30 cellular contexts compared by ENCODE assay signal in the genomic region with DNA sequence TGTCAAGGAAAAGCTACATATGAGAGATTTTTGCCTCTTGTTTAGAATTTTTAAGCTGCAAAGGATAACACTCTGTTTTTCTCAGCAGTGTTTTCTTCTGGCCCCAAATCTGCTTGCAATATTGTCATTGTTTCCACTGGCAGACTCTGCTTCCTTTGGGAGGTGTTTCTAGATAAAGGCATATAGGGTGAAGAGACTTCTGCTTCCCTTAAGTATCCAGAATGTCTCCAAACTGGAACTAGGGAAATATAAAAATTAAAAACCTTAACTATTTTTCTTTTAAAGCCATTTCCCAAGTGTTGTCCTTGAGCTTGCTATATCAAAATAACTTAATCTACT. TPM values are rescaled to one million over a fixed set of nuclear protein-coding genes. Genes with fewer than 3 reads are reported as not detected.
"Had no signal": no experiment of that assay in that cellular context is flagged by ENCODE, and none has a peak within 500 bp of the region (broad histone marks: within the 10 kb centered on the region; RNA-seq: fewer than 3 reads in every experiment).

No MANE protein-coding gene starts in this region.

- ATAC-seq: activated CD4-positive, alpha-beta T cell treated with anti-CD3 and anti-CD28 coated beads for 36 hours; SK-N-SH treated with all-trans-retinoic acid at 6 μM for 48 hours had no signal

- H3K36me3 Mint-ChIP-seq: activated naive CD4-positive, alpha-beta T cell treated with anti-CD3 and anti-CD28 coated beads, Interleukin-2, amount 10 ng/mL, durations not matched to agents 7 days and 5 days; activated naive CD8-positive, alpha-beta T cell treated with anti-CD3 and anti-CD28 coated beads for 36 hours had no signal

- H3K9me3 Mint-ChIP-seq: activated CD4-positive, alpha-beta memory T cell treated with anti-CD3 and anti-CD28 coated beads, Interleukin-2, amount 10 ng/mL, durations not matched to agents 7 days and 5 days; activated naive CD4-positive, alpha-beta T cell treated with anti-CD3 and anti-CD28 coated beads, Interleukin-2, amount 10 ng/mL, durations not matched to agents 7 days and 5 days; activated naive CD8-positive, alpha-beta T cell treated with anti-CD3 and anti-CD28 coated beads for 36 hours; activated T-helper 2 cell treated with anti-CD3 and anti-CD28 coated beads, Interferon-gamma antibody, Interleukin-2, Interleukin-4, amounts not matched to agents 10 μg/mL and 5 μg/mL and 100 μg/mL, durations not matched to agents 14 hours and 24 hours and 36 hours had no signal

- DNase-seq: activated CD4-positive, alpha-beta memory T cell treated with anti-CD3 and anti-CD28 coated beads, Interleukin-2, amount 10 ng/mL, durations not matched to agents 7 days and 5 days; activated CD4-positive, alpha-beta T cell treated with anti-CD3 and anti-CD28 coated beads for 36 hours; activated CD4-positive, alpha-beta T cell treated with anti-CD3 and anti-CD28 coated beads, Interleukin-2, amount 50 U/mL, for 1 hour; activated gamma-delta T cell treated with Interleukin-2 at 50 U/mL for 16 hours; activated naive CD4-positive, alpha-beta T cell treated with anti-CD3 and anti-CD28 coated beads, Interleukin-2, amount 10 ng/mL, durations not matched to agents 7 days and 5 days; activated naive CD8-positive, alpha-beta T cell treated with anti-CD3 and anti-CD28 coated beads for 36 hours; activated T-cell treated with anti-CD3 and anti-CD28 coated beads for 4 hours; activated T-cell treated with anti-CD3 and anti-CD28 coated beads, Interleukin-2, amount 50 U/mL, for 48 hours; MG63; MV-4-11; NCI-H1092 treated with DMSO at 0.1 percent for 48 hours; NCI-H1417 treated with DMSO at 0.1 percent for 48 hours; NCI-H1694; NCI-H2029; NCI-H2107; NCI-H2171 treated with DMSO at 0.1 percent for 48 hours; NCI-H345; NCI-H510A; NCI-H526 treated with DMSO at 0.1 percent for 48 hours; NCI-H82; SHP77; SW 1271; WERI-Rb-1 had no signal

- H3K9me3 ChIP-seq: MG63, SJSA1 had no signal

- H3K4me1 ChIP-seq: SJSA1 had no signal

- H3K27ac Mint-ChIP-seq: activated CD4-positive, alpha-beta memory T cell treated with anti-CD3 and anti-CD28 coated beads, Interleukin-2, amount 10 ng/mL, durations not matched to agents 7 days and 5 days; activated CD4-positive, alpha-beta T cell treated with anti-CD3 and anti-CD28 coated beads for 36 hours; activated naive CD4-positive, alpha-beta T cell treated with anti-CD3 and anti-CD28 coated beads, Interleukin-2, amount 10 ng/mL, durations not matched to agents 7 days and 5 days; activated naive CD8-positive, alpha-beta T cell treated with anti-CD3 and anti-CD28 coated beads for 36 hours; activated T-helper 2 cell treated with anti-CD3 and anti-CD28 coated beads, Interferon-gamma antibody, Interleukin-2, Interleukin-4, amounts not matched to agents 10 μg/mL and 5 μg/mL and 100 μg/mL, durations not matched to agents 14 hours and 24 hours and 36 hours had no signal

- H3K27me3 Mint-ChIP-seq: activated CD4-positive, alpha-beta memory T cell treated with anti-CD3 and anti-CD28 coated beads, Interleukin-2, amount 10 ng/mL, durations not matched to agents 7 days and 5 days; activated naive CD4-positive, alpha-beta T cell treated with anti-CD3 and anti-CD28 coated beads, Interleukin-2, amount 10 ng/mL, durations not matched to agents 7 days and 5 days; activated naive CD8-positive, alpha-beta T cell treated with anti-CD3 and anti-CD28 coated beads for 36 hours had no signal

- FAIRE-seq: RCC 7860 had no signal

- H3K27ac ChIP-seq: SJSA1, WERI-Rb-1 had no signal

- H3K36me3 ChIP-seq: MG63, SJSA1, WERI-Rb-1 had no signal

- H3K4me1 Mint-ChIP-seq: activated CD4-positive, alpha-beta memory T cell treated with anti-CD3 and anti-CD28 coated beads, Interleukin-2, amount 10 ng/mL, durations not matched to agents 7 days and 5 days; activated CD4-positive, alpha-beta T cell treated with anti-CD3 and anti-CD28 coated beads for 36 hours; activated naive CD4-positive, alpha-beta T cell treated with anti-CD3 and anti-CD28 coated beads, Interleukin-2, amount 10 ng/mL, durations not matched to agents 7 days and 5 days; activated naive CD8-positive, alpha-beta T cell treated with anti-CD3 and anti-CD28 coated beads for 36 hours had no signal

- H3K4me3 Mint-ChIP-seq: activated CD4-positive, alpha-beta memory T cell treated with anti-CD3 and anti-CD28 coated beads, Interleukin-2, amount 10 ng/mL, durations not matched to agents 7 days and 5 days; activated CD4-positive, alpha-beta T cell treated with anti-CD3 and anti-CD28 coated beads for 36 hours; activated naive CD4-positive, alpha-beta T cell treated with anti-CD3 and anti-CD28 coated beads, Interleukin-2, amount 10 ng/mL, durations not matched to agents 7 days and 5 days; activated naive CD8-positive, alpha-beta T cell treated with anti-CD3 and anti-CD28 coated beads for 36 hours had no signal

- H3K27me3 ChIP-seq: MG63, SJSA1 had no signal

- H3K4me3 ChIP-seq: MG63, SJSA1 had no signal

RNA-seq across cellular contexts. Expression of a gene that starts 40.5 kb away (rescaled TPM):
- total RNA-seq: activated CD4-positive, alpha-beta memory T cell treated with anti-CD3 and anti-CD28 coated beads, Interleukin-2, amount 10 ng/mL, durations not matched to agents 7 days and 5 days; activated CD4-positive, alpha-beta T cell treated with anti-CD3 and anti-CD28 coated beads for 36 hours; activated CD8-positive, alpha-beta memory T cell treated with anti-CD3 and anti-CD28 coated beads for 36 hours; activated naive CD8-positive, alpha-beta T cell treated with anti-CD3 and anti-CD28 coated beads for 36 hours; activated T-helper 2 cell treated with anti-CD3 and anti-CD28 coated beads, Interferon-gamma antibody, Interleukin-2, Interleukin-4, amounts not matched to agents 10 μg/mL and 5 μg/mL and 100 μg/mL, durations not matched to agents 14 hours and 24 hours and 36 hours; OCI-LY7; SJSA1; T-helper 1 cell treated with Interleukin-12 subunit alpha and Interleukin-12 subunit beta and Interleukin-4 antibody, amounts not matched to agents 30 ng/mL and 1 ng/mL, for 36 hours had no signal
